In genomic region chr19:34220472-34221063, GRCh38 we compare ENCODE assay signal across 9 cellular contexts. TPM values are rescaled to one million over a fixed set of nuclear protein-coding genes. Genes with fewer than 3 reads are reported as not detected.
DNase-seq lines count a peak whose midpoint lies in the region; ATAC-seq and TF ChIP-seq lines count a peak whose summit lies in the region.
"Had no signal": no experiment of that assay in that cellular context is flagged by ENCODE, and none has a peak within 500 bp of the region (broad histone marks: within the 10 kb centered on the region; RNA-seq: fewer than 3 reads in every experiment).

No MANE protein-coding gene starts in this region.

- no peaks in the 10 kb centered on the region for H3K9me3 Mint-ChIP-seq in glutamatergic neuron (ENCODE audit: unreplicated experiment)
- H3K9me3 Mint-ChIP-seq: T-helper 1 cell treated with Interleukin-12 subunit alpha and Interleukin-12 subunit beta and Interleukin-4 antibody, amounts not matched to agents 30 μg/mL and 1 μg/mL, for 36 hours had no signal

- peaks cover 5% of the 10 kb centered on the region for H3K4me1 Mint-ChIP-seq in glutamatergic neuron (ENCODE audit: low read depth, unreplicated experiment)

- peaks cover 4% of the 10 kb centered on the region for H3K36me3 Mint-ChIP-seq in glutamatergic neuron (ENCODE audit: unreplicated experiment)

- H3K4me3 Mint-ChIP-seq in glutamatergic neuron (ENCODE audit: unreplicated experiment) = no peak overlapping the region
- H3K4me3 Mint-ChIP-seq: T-helper 1 cell treated with Interleukin-12 subunit alpha and Interleukin-12 subunit beta and Interleukin-4 antibody, amounts not matched to agents 30 μg/mL and 1 μg/mL, for 36 hours had no signal

- no peaks in the 10 kb centered on the region for H3K27me3 Mint-ChIP-seq in glutamatergic neuron (ENCODE audit: unreplicated experiment)

- ATAC-seq in HG02938 (IDR thresholded peaks at IDR 0.05; ENCODE audit: unreplicated experiment) (no peak), HG03045 (IDR thresholded peaks at IDR 0.05; ENCODE audit: unreplicated experiment) (no peak)

- DNase-seq in DMS53 (lab: John Stamatoyannopoulos, UW) = peak; percentile 87
- peak; percentile 45 for DNase-seq in LoVo (ENCODE audit: low spot score)
- DNase-seq in SHP77 (lab: John Stamatoyannopoulos, UW) = peak; percentile 51 to 79
- DNase-seq in activated naive CD4-positive, alpha-beta T cell (lab: John Stamatoyannopoulos, UW) = peak in 3 of 4 experiments; percentile 7 to 31 (median 24)
- DNase-seq in glutamatergic neuron = peak; percentile 69
- peak; percentile 63 for DNase-seq in renal cortical epithelial cell (ENCODE audit: low read depth)

- no peak overlapping the region for H3K27ac Mint-ChIP-seq in glutamatergic neuron (ENCODE audit: unreplicated experiment)
- H3K27ac Mint-ChIP-seq: T-helper 1 cell treated with Interleukin-12 subunit alpha and Interleukin-12 subunit beta and Interleukin-4 antibody, amounts not matched to agents 30 μg/mL and 1 μg/mL, for 36 hours had no signal

- TF ChIP-seq CTCF in glutamatergic neuron (IDR thresholded peaks at IDR 0.05; ENCODE audit: partially characterized antibody, unreplicated experiment) = peak; percentile 83

RNA-seq across cellular contexts. Expression of gene GARRE1, which starts 33.8 kb away (rescaled TPM):
- total RNA-seq in glutamatergic neuron (ENCODE audit: unreplicated experiment) (34.4 TPM), renal cortical epithelial cell (8.9 and 19.7 TPM in 2 replicates)

RNA-seq across cellular contexts. Expression of gene LSM14A, which starts 48.3 kb away (rescaled TPM):
- total RNA-seq in glutamatergic neuron (ENCODE audit: unreplicated experiment) = 89.5 TPM
- total RNA-seq in renal cortical epithelial cell = 75.9 and 112 TPM in 2 replicates

Comparison
In these comparisons a context has a peak if more than half of its experiments do, and no peak if none do; other contexts are left out.
1. DNase-seq: peak in every context shown above with its lines; median percentile 87 in DMS53; 69 in glutamatergic neuron; 65 in SHP77; 63 in renal cortical epithelial cell; 45 in LoVo; 24 in activated naive CD4-positive, alpha-beta T cell.